ENCODE assay signal across 29 cellular contexts in genomic region chr2:181554511-181554910, GRCh38.
DNase-seq lines count a peak whose midpoint lies in the region; ATAC-seq, FAIRE-seq and TF ChIP-seq lines count a peak whose summit lies in the region.
"Had no signal": no experiment of that assay in that cellular context is flagged by ENCODE, and none has a peak within 500 bp of the region (broad histone marks: within the 10 kb centered on the region; RNA-seq: fewer than 3 reads in every experiment).

No MANE protein-coding gene starts in this region.

- no peak overlapping the region for H3K27ac ChIP-seq in GM23338 (ENCODE audit: low read depth)
- H3K27ac ChIP-seq: BLaER1 treated with 17β-estradiol and CSF1 and Interleukin-3, amounts not matched to agents 10 nM and 100 nM; gastrocnemius medialis; GM23248; hepatocyte; left lung; prostate gland; sigmoid colon had no signal

- DNase-seq in D341Med (ENCODE audit: low spot score) (peak; percentile 51), GM23338 (ENCODE audit: low spot score) (peak; percentile 50), NCI-H524 treated with DMSO at 0.1 percent for 48 hours (lab: John Stamatoyannopoulos, UW) (peak; percentile 14), bronchial epithelial cell (ENCODE audit: low read depth) (no peak), H7 (no peak), NOMO-1 treated with dmso at 0.1 percent for 144 hours (lab: John Stamatoyannopoulos, UW; ENCODE audit: unreplicated experiment) (no peak), NCI-H1436 (lab: John Stamatoyannopoulos, UW) (no peak)
- no peak for DNase-seq in activated effector memory CD4-positive, alpha-beta T cell treated with Interleukin-2 at 50 U/mL for 16 hours
- DNase-seq: activated CD4-positive, alpha-beta T cell treated with anti-CD3 and anti-CD28 coated beads, Interleukin-2, amount 10 ng/mL, durations not matched to agents 24 days and 14 days; activated gamma-delta T cell treated with Interleukin-2 at 50 U/mL for 16 hours; activated T-cell treated with anti-CD3 and anti-CD28 coated beads, Interleukin-2, amount 50 U/mL, for 1 hour; dorsolateral prefrontal cortex; EL; gastrocnemius medialis; GM23248; left lung; NCI-H1105 treated with DMSO at 0.1 percent for 48 hours; NCI-H226; NK-92 treated with Interleukin-12 subunit alpha and Interleukin-12 subunit beta, amount 100 ng/mL, for 24 hours; SHP77; sigmoid colon; stimulated activated CD4-positive, alpha-beta T cell treated with anti-CD3 and anti-CD28 coated beads, Interleukin-15, amount 100 ng/mL, for 24 hours; stimulated activated naive CD4-positive, alpha-beta T cell had no signal

- no peaks in the 10 kb centered on the region for H3K9me2 ChIP-seq in GM23338 (ENCODE audit: insufficient read depth)

- no peak overlapping the region for H2AFZ ChIP-seq in GM23338
- H2AFZ ChIP-seq: GM23248, hepatocyte had no signal

- H3K36me3 Mint-ChIP-seq in GM23338 (ENCODE audit: low read depth): no peaks in the 10 kb centered on the region
- H3K36me3 Mint-ChIP-seq: IgD-negative memory B cell had no signal

- H3K27ac Mint-ChIP-seq in GM23338: no peak overlapping the region
- H3K27ac Mint-ChIP-seq: activated CD4-positive, alpha-beta T cell treated with anti-CD3 and anti-CD28 coated beads, Interleukin-2, amount 10 ng/mL, durations not matched to agents 24 days and 14 days; IgD-negative memory B cell; T-helper 2 cell treated with Interferon-gamma antibody and Interleukin-4, amounts not matched to agents 5 μg/mL and 100 μg/mL, for 36 hours had no signal

- H3K4me3 Mint-ChIP-seq in GM23338: no peak overlapping the region
- H3K4me3 Mint-ChIP-seq: activated CD4-positive, alpha-beta T cell treated with anti-CD3 and anti-CD28 coated beads, Interleukin-2, amount 10 ng/mL, durations not matched to agents 24 days and 14 days; IgD-negative memory B cell; T-helper 2 cell treated with Interferon-gamma antibody and Interleukin-4, amounts not matched to agents 5 μg/mL and 100 μg/mL, for 36 hours had no signal

- H3K4me3 ChIP-seq in GM23338 (no peak overlapping the region), bronchial epithelial cell (ENCODE audit: low read depth, low read length) (no peak overlapping the region), H7 (ENCODE audit: insufficient read depth, low read depth, low read length) (no peak overlapping the region)
- H3K4me3 ChIP-seq: BLaER1 treated with 17β-estradiol and CSF1 and Interleukin-3, amounts not matched to agents 10 nM and 100 nM; dorsolateral prefrontal cortex; gastrocnemius medialis; GM23248; hepatocyte; left lung; prostate gland; sigmoid colon had no signal

- no peaks in the 10 kb centered on the region for H3K9me3 Mint-ChIP-seq in GM23338
- H3K9me3 Mint-ChIP-seq: activated CD4-positive, alpha-beta T cell treated with anti-CD3 and anti-CD28 coated beads, Interleukin-2, amount 10 ng/mL, durations not matched to agents 24 days and 14 days; IgD-negative memory B cell; T-helper 2 cell treated with Interferon-gamma antibody and Interleukin-4, amounts not matched to agents 5 μg/mL and 100 μg/mL, for 36 hours had no signal

- TF ChIP-seq CTCF in GM23338 (conservative IDR thresholded peaks at IDR 0.05; ENCODE audit: low read depth in 2 of 2): no peak
- no peak for TF ChIP-seq CTCF in bronchial epithelial cell (IDR thresholded peaks at IDR 0.05; ENCODE audit: insufficient read depth, low read length, severe bottlenecking)

- no peak overlapping the region for H3K4me2 ChIP-seq in GM23338
- H3K4me2 ChIP-seq: hepatocyte had no signal

- 0 out of 2 replicates have a peak, but pooled peaks cover 9% of the 10 kb centered on the region for H3K4me1 ChIP-seq in GM23338 (ENCODE audit: insufficient read depth)
- H3K4me1 ChIP-seq: gastrocnemius medialis, left lung, prostate gland, sigmoid colon had no signal

- no peaks in the 10 kb centered on the region for H3K36me3 ChIP-seq in GM23338 (ENCODE audit: insufficient read depth)
- H3K36me3 ChIP-seq in bronchial epithelial cell (ENCODE audit: control insufficient read depth, insufficient read depth, low read length): no peaks in the 10 kb centered on the region
- H3K36me3 ChIP-seq in H7 (replicated peaks; ENCODE audit: control insufficient read depth, insufficient read depth, low read length): no peaks in the 10 kb centered on the region
- H3K36me3 ChIP-seq: gastrocnemius medialis, left lung, prostate gland, sigmoid colon had no signal

- no peaks in the 10 kb centered on the region for H3K79me2 ChIP-seq in GM23338 (replicated peaks; ENCODE audit: insufficient read depth)
- H3K79me2 ChIP-seq: hepatocyte had no signal

- peaks cover 3% of the 10 kb centered on the region for H3K27me3 Mint-ChIP-seq in GM23338 (ENCODE audit: insufficient read depth, low read depth, poor library complexity)
- H3K27me3 Mint-ChIP-seq: activated CD4-positive, alpha-beta T cell treated with anti-CD3 and anti-CD28 coated beads, Interleukin-2, amount 10 ng/mL, durations not matched to agents 24 days and 14 days; IgD-negative memory B cell had no signal

- peaks cover 16% of the 10 kb centered on the region for H3K4me1 Mint-ChIP-seq in GM23338
- H3K4me1 Mint-ChIP-seq: activated CD4-positive, alpha-beta T cell treated with anti-CD3 and anti-CD28 coated beads, Interleukin-2, amount 10 ng/mL, durations not matched to agents 24 days and 14 days had no signal

- no peaks in the 10 kb centered on the region for H4K20me1 ChIP-seq in GM23338 (replicated peaks; ENCODE audit: insufficient read depth)
- H4K20me1 ChIP-seq: BLaER1 treated with 17β-estradiol and CSF1 and Interleukin-3, amounts not matched to agents 10 nM and 100 nM had no signal

- no peaks in the 10 kb centered on the region for H3K27me3 ChIP-seq in GM23338 (ENCODE audit: insufficient read depth)
- no peaks in the 10 kb centered on the region for H3K27me3 ChIP-seq in bronchial epithelial cell (ENCODE audit: control insufficient read depth, insufficient read depth, low read length)
- H3K27me3 ChIP-seq in H7 (ENCODE audit: control insufficient read depth, insufficient read depth, low read length): no peaks in the 10 kb centered on the region
- H3K27me3 ChIP-seq: BLaER1 treated with 17β-estradiol and CSF1 and Interleukin-3, amounts not matched to agents 10 nM and 100 nM; dorsolateral prefrontal cortex; gastrocnemius medialis; hepatocyte; left lung; sigmoid colon had no signal

- no peaks in the 10 kb centered on the region for H3F3A ChIP-seq in GM23338 (replicated peaks; ENCODE audit: low read depth)

- FAIRE-seq in bronchial epithelial cell (lab: Jason Lieb, UNC): peak; percentile 13
- FAIRE-seq: GM12891 had no signal

- ATAC-seq in GM23338: no peak
- ATAC-seq: gastrocnemius medialis, left lung had no signal

TF ChIP-seq in GM23338, 12 proteins besides CTCF, POLR2A, EP300 and RAD21 (continues in another document):
- TF ChIP-seq, protein P1, sequence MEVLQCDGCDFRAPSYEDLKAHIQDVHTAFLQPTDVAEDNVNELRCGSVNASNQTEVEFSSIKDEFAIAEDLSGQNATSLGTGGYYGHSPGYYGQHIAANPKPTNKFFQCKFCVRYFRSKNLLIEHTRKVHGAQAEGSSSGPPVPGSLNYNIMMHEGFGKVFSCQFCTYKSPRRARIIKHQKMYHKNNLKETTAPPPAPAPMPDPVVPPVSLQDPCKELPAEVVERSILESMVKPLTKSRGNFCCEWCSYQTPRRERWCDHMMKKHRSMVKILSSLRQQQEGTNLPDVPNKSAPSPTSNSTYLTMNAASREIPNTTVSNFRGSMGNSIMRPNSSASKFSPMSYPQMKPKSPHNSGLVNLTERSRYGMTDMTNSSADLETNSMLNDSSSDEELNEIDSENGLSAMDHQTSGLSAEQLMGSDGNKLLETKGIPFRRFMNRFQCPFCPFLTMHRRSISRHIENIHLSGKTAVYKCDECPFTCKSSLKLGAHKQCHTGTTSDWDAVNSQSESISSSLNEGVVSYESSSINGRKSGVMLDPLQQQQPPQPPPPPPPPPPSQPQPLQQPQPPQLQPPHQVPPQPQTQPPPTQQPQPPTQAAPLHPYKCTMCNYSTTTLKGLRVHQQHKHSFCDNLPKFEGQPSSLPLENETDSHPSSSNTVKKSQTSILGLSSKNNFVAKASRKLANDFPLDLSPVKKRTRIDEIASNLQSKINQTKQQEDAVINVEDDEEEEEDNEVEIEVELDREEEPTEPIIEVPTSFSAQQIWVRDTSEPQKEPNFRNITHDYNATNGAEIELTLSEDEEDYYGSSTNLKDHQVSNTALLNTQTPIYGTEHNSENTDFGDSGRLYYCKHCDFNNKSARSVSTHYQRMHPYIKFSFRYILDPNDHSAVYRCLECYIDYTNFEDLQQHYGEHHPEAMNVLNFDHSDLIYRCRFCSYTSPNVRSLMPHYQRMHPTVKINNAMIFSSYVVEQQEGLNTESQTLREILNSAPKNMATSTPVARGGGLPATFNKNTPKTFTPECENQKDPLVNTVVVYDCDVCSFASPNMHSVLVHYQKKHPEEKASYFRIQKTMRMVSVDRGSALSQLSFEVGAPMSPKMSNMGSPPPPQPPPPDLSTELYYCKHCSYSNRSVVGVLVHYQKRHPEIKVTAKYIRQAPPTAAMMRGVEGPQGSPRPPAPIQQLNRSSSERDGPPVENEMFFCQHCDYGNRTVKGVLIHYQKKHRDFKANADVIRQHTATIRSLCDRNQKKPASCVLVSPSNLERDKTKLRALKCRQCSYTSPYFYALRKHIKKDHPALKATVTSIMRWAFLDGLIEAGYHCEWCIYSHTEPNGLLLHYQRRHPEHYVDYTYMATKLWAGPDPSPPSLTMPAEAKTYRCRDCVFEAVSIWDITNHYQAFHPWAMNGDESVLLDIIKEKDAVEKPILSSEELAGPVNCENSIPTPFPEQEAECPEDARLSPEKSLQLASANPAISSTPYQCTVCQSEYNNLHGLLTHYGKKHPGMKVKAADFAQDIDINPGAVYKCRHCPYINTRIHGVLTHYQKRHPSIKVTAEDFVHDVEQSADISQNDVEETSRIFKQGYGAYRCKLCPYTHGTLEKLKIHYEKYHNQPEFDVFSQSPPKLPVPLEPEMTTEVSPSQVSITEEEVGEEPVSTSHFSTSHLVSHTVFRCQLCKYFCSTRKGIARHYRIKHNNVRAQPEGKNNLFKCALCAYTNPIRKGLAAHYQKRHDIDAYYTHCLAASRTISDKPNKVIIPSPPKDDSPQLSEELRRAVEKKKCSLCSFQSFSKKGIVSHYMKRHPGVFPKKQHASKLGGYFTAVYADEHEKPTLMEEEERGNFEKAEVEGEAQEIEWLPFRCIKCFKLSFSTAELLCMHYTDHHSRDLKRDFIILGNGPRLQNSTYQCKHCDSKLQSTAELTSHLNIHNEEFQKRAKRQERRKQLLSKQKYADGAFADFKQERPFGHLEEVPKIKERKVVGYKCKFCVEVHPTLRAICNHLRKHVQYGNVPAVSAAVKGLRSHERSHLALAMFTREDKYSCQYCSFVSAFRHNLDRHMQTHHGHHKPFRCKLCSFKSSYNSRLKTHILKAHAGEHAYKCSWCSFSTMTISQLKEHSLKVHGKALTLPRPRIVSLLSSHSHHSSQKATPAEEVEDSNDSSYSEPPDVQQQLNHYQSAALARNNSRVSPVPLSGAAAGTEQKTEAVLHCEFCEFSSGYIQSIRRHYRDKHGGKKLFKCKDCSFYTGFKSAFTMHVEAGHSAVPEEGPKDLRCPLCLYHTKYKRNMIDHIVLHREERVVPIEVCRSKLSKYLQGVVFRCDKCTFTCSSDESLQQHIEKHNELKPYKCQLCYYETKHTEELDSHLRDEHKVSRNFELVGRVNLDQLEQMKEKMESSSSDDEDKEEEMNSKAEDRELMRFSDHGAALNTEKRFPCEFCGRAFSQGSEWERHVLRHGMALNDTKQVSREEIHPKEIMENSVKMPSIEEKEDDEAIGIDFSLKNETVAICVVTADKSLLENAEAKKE (CRISPR knock-in tag; IDR thresholded peaks at IDR 0.05): no peak
- no peak for TF ChIP-seq POLR2AphosphoS5 (IDR thresholded peaks at IDR 0.05; ENCODE audit: low read depth)

Comparison
In these comparisons a context has a peak if more than half of its experiments do, and no peak if none do; other contexts are left out.
1. DNase-seq: peak in D341Med (single experiment), GM23338 (single experiment) and NCI-H524 treated with DMSO at 0.1 percent for 48 hours (single experiment); none in bronchial epithelial cell (single experiment), activated effector memory CD4-positive, alpha-beta T cell treated with Interleukin-2 at 50 U/mL for 16 hours (single experiment), H7 (single experiment), NOMO-1 treated with dmso at 0.1 percent for 144 hours (single experiment) and NCI-H1436 (single experiment).